Comparison of ENCODE assay signal across 19 cellular contexts in genomic region chr18:34003687-34004086, GRCh38.
"Had no signal": no experiment of that assay in that cellular context is flagged by ENCODE, and none has a peak within 500 bp of the region (broad histone marks: within the 10 kb centered on the region; RNA-seq: fewer than 3 reads in every experiment).

No MANE protein-coding gene starts in this region.

- H3K36me3 Mint-ChIP-seq: natural killer cell had no signal

- H3K9me3 ChIP-seq: colonic mucosa, ovary, stomach, thoracic aorta, transverse colon had no signal

- H3K4me3 ChIP-seq: colonic mucosa, ovary, stomach, thoracic aorta, transverse colon had no signal

- H3K27ac ChIP-seq: colonic mucosa, ovary, stomach, thoracic aorta, transverse colon had no signal

- H3K4me1 ChIP-seq: colonic mucosa, stomach, transverse colon had no signal

- ATAC-seq: left colon, natural killer cell, right cardiac atrium had no signal

- H3K27ac Mint-ChIP-seq: natural killer cell had no signal

- H3K4me3 Mint-ChIP-seq: natural killer cell, neural crest cell had no signal

- DNase-seq: colonic mucosa; effector CD4-positive, alpha-beta T cell; foreskin melanocyte; head of caudate nucleus; hypothalamus; left colon; mammary epithelial cell; natural killer cell; nucleus accumbens; ovary; right cardiac atrium; small intestine; stimulated activated CD4-positive, alpha-beta T cell treated with anti-CD3 and anti-CD28 coated beads, Interleukin-12 subunit alpha, Interleukin-12 subunit beta, amount 100 ng/mL, for 4 hours; stimulated activated naive CD4-positive, alpha-beta T cell; stomach; substantia nigra; transverse colon had no signal

- H3K36me3 ChIP-seq: colonic mucosa, ovary, stomach, thoracic aorta, transverse colon had no signal

- H3K27me3 ChIP-seq: colonic mucosa, ovary, stomach, transverse colon had no signal

- H3K4me1 Mint-ChIP-seq: natural killer cell, neural crest cell had no signal
